21 cellular contexts compared by ENCODE assay signal in the genomic region with DNA sequence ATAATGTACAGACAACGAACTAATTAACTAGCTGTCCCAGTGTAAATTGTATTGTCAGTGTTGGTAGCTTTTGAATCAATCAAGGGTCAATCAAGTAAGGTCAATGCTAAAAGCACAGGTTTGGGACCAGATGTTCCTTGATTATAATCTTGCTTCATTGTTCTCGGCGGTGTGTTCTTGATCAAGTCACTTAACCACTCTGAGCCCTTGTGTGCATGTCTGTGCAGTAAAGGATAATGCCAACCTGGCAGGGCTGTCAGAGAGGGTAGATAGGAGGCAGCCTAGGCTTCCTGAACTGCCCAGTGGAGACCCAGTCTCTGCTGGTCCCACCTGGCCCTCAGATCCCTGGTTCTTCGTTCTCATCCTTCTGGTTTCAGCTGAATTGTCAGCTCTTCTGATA.
DNase-seq lines count a peak whose midpoint lies in the region; ATAC-seq and TF ChIP-seq lines count a peak whose summit lies in the region.
"Had no signal": no experiment of that assay in that cellular context is flagged by ENCODE, and none has a peak within 500 bp of the region (broad histone marks: within the 10 kb centered on the region; RNA-seq: fewer than 3 reads in every experiment).

No MANE protein-coding gene starts in this region.

- H3K9ac ChIP-seq in endodermal cell (ENCODE audit: extremely low read depth, low read length, poor library complexity, severe bottlenecking) = no peak overlapping the region
- H3K9ac ChIP-seq: BLaER1 treated with 17β-estradiol and CSF1 and Interleukin-3, amounts not matched to agents 10 nM and 100 nM; GM23248 had no signal

- ATAC-seq in HG02571 (IDR thresholded peaks at IDR 0.05; ENCODE audit: unreplicated experiment) = no peak
- ATAC-seq: HCT116 had no signal

- TF ChIP-seq CTCF in C4-2B (conservative IDR thresholded peaks at IDR 0.05) (no peak), endodermal cell (conservative IDR thresholded peaks at IDR 0.05) (no peak)

- no peak overlapping the region for H3K4me3 Mint-ChIP-seq in endodermal cell
- H3K4me3 Mint-ChIP-seq: CD4-positive, alpha-beta memory T cell; H9; HFFc6 had no signal

- H3K27me3 Mint-ChIP-seq in endodermal cell (ENCODE audit: insufficient read depth) = peaks cover 30% of the 10 kb centered on the region

- no peaks in the 10 kb centered on the region for H3K36me3 Mint-ChIP-seq in endodermal cell (ENCODE audit: low read depth)
- H3K36me3 Mint-ChIP-seq: CD4-positive, alpha-beta memory T cell had no signal

- DNase-seq in NCI-H748 (lab: John Stamatoyannopoulos, UW; ENCODE audit: unreplicated experiment) (peak; percentile 18), NCI-H748 treated with DMSO at 0.1 percent for 48 hours (lab: John Stamatoyannopoulos, UW) (no peak), NCI-H69 (lab: John Stamatoyannopoulos, UW) (peak; percentile 79), endodermal cell (peak; percentile 10), H4 (ENCODE audit: low spot score) (no peak), putamen (ENCODE audit: low spot score) (no peak)
- DNase-seq: AML-193; BE2C; Calu3; CD4-positive, alpha-beta memory T cell; COR-L47; DMS79 treated with DMSO at 0.1 percent for 48 hours; GF-D8; H9; HFFc6 had no signal

- no peak overlapping the region for H3K27ac Mint-ChIP-seq in endodermal cell
- H3K27ac Mint-ChIP-seq: CD4-positive, alpha-beta memory T cell; HFFc6 had no signal

- H3K36me3 ChIP-seq in endodermal cell (ENCODE audit: control insufficient read depth, insufficient read depth, low read length) = no peaks in the 10 kb centered on the region
- H3K36me3 ChIP-seq: BE2C; BLaER1 treated with 17β-estradiol and CSF1 and Interleukin-3, amounts not matched to agents 10 nM and 100 nM had no signal

- 76 to 84% methylated on average over 4 of the region's 4 CpGs for WGBS in endodermal cell (ENCODE audit: insufficient coverage in 1 of 2, insufficient read length in 1 of 2), 2 experiments

- peaks cover 3% of the 10 kb centered on the region for H3K27me3 ChIP-seq in endodermal cell (ENCODE audit: control insufficient read depth, insufficient read depth, low read length, poor library complexity, severe bottlenecking)
- H3K27me3 ChIP-seq: BLaER1 treated with 17β-estradiol and CSF1 and Interleukin-3, amounts not matched to agents 10 nM and 100 nM had no signal

- H3K4me1 ChIP-seq in endodermal cell (ENCODE audit: control insufficient read depth, insufficient read depth, low read length) = no peaks in the 10 kb centered on the region
- H3K4me1 ChIP-seq: BE2C had no signal

- H3K9me3 Mint-ChIP-seq in endodermal cell = no peaks in the 10 kb centered on the region

- H3K9me3 ChIP-seq in endodermal cell (ENCODE audit: control insufficient read depth, low read length) = no peaks in the 10 kb centered on the region
- H3K9me3 ChIP-seq: BE2C had no signal

- H3K4me3 ChIP-seq in endodermal cell (ENCODE audit: low read length) = no peak overlapping the region
- H3K4me3 ChIP-seq: BLaER1 treated with 17β-estradiol and CSF1 and Interleukin-3, amounts not matched to agents 10 nM and 100 nM; GM23248 had no signal

- peak overlapping the region; percentile 25 for H3K27ac ChIP-seq in C4-2B
- no peak overlapping the region for H3K27ac ChIP-seq in endodermal cell (ENCODE audit: low read depth, low read length)
- H3K27ac ChIP-seq: 22Rv1, GM23248 had no signal

- no peaks in the 10 kb centered on the region for H3K4me1 Mint-ChIP-seq in endodermal cell
- H3K4me1 Mint-ChIP-seq: CD4-positive, alpha-beta memory T cell had no signal

Comparison
In these comparisons a context has a peak if more than half of its experiments do, and no peak if none do; other contexts are left out.
1. DNase-seq: peak in NCI-H748 (single experiment), NCI-H69 (single experiment) and endodermal cell (single experiment); none in NCI-H748 treated with DMSO at 0.1 percent for 48 hours (single experiment), H4 (single experiment) and putamen (single experiment).